In the genomic region with DNA sequence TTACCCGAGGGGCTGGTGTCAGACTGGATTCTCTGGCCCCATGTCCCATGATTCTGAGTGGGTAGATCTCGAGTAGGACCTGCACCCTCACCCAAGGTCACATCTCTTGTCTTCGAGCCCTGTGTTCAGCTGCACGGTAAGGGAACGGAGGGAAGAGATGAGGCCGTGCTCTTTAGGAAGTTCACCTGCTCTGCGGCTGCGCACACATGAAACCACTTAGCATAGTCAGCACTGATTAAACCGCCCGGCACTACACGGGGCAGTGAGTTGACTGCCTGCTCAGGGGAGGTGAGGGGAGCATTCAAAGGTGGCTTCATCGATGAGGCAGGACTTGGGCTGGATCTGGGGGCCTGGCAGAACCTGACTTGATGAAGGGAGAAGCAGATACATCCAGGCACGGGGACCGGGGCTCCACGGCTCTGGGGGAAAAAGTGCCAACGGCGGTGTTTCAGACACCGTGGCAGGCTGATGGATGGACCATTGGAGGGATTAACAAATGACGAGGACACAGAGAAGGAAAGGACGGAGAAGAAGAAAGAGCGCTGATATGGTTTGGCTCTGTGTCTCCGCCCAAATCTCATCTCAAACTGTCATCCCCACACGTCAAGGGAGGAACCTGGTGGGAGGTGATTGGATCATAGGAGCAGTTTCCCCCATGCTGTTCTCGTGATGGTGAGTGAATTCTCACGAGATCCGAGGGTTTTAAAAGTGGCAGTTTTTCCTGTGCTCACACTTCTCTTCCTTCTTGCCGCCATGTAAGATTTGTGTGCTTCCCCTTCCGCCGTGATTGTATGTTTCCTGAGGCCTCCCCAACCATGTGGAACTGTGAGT, we compare ENCODE assay signal across 22 cellular contexts.
"Had no signal": no experiment of that assay in that cellular context is flagged by ENCODE, and none has a peak within 500 bp of the region (broad histone marks: within the 10 kb centered on the region; RNA-seq: fewer than 3 reads in every experiment).

No MANE protein-coding gene starts in this region.

- H3K4me3 ChIP-seq: esophagus squamous epithelium, gastrocnemius medialis, right lobe of liver, skin epidermis, stomach, suprapubic skin, tibial nerve had no signal

- H3K36me3 ChIP-seq: brain microvascular endothelial cell, esophagus squamous epithelium, gastrocnemius medialis, right lobe of liver, stomach, suprapubic skin, tibial nerve had no signal

- H3K4me1 ChIP-seq: esophagus squamous epithelium, parathyroid adenoma, right lobe of liver, stomach, suprapubic skin, tibial nerve had no signal

- H3K9ac ChIP-seq: parathyroid adenoma had no signal

- H3K27ac ChIP-seq: brain microvascular endothelial cell, esophagus squamous epithelium, gastrocnemius medialis, parathyroid adenoma, right lobe of liver, stomach, suprapubic skin, tibial nerve had no signal

- H3K9me3 ChIP-seq: esophagus squamous epithelium, gastrocnemius medialis, right lobe of liver, stomach, suprapubic skin, tibial nerve had no signal

- DNase-seq: activated CD4-positive, alpha-beta T cell treated with anti-CD3 and anti-CD28 coated beads for 1 hour; activated CD4-positive, alpha-beta T cell treated with anti-CD3 and anti-CD28 coated beads, Interleukin-2, amount 50 U/mL, for 4 hours; activated T-cell treated with anti-CD3 and anti-CD28 coated beads for 4 hours; aorta; brain microvascular endothelial cell; caudate nucleus; effector memory CD8-positive, alpha-beta T cell; esophagus squamous epithelium; gastrocnemius medialis; hippocampal formation; left ventricle myocardium superior; right lobe of liver; stimulated activated CD4-positive, alpha-beta T cell treated with anti-CD3 and anti-CD28 coated beads, Interleukin-2, amount 100 ng/mL, for 24 hours; stomach; T-cell had no signal

- H3K79me2 ChIP-seq: parathyroid adenoma had no signal

- H3K27me3 ChIP-seq: brain microvascular endothelial cell, gastrocnemius medialis, right lobe of liver, stomach, tibial nerve had no signal

- H2AFZ ChIP-seq: parathyroid adenoma had no signal

- ATAC-seq: activated naive CD4-positive, alpha-beta T cell treated with anti-CD3 and anti-CD28 coated beads, Interleukin-2, amount 50 U/mL, for 72 hours; activated T-helper 17 cell treated with anti-CD3 and anti-CD28 coated beads, Interleukin-2, amount 50 U/mL, for 72 hours; effector memory CD8-positive, alpha-beta T cell; gastrocnemius medialis; left ventricle myocardium superior; right lobe of liver; stimulated activated memory B cell treated with anti-CD40 and anti-IgM and Interleukin-4, amounts not matched to agents 10 μg/mL and 1 μg/mL and 100 μg/mL, for 72 hours; T-cell had no signal
